ENCODE assay signal across 3 cellular contexts in genomic region chr15:78865585-78865984, GRCh38. TPM values are rescaled to one million over a fixed set of nuclear protein-coding genes. Genes with fewer than 3 reads are reported as not detected.
"Had no signal": no experiment of that assay in that cellular context is flagged by ENCODE, and none has a peak within 500 bp of the region (broad histone marks: within the 10 kb centered on the region; RNA-seq: fewer than 3 reads in every experiment).

No MANE protein-coding gene starts in this region.

RNA-seq across cellular contexts. Expression of gene ADAMTS7, which starts 54.3 kb away (rescaled TPM):
- total RNA-seq: mononuclear cell had no signal
- polyA plus RNA-seq: immature natural killer cell; naive thymus-derived CD4-positive, alpha-beta T cell had no signal
